In genomic region chr5:134555889-134556311, GRCh38 we compare ENCODE assay signal across 8 cellular contexts. TPM values are rescaled to one million over a fixed set of nuclear protein-coding genes. Genes with fewer than 3 reads are reported as not detected.
DNase-seq lines count a peak whose midpoint lies in the region; ATAC-seq and TF ChIP-seq lines count a peak whose summit lies in the region.

No MANE protein-coding gene starts in this region.

- peaks cover 10% of the 10 kb centered on the region; the same call in 1 of the 2 replicates for H3F3A ChIP-seq in GM23338 (replicated peaks; ENCODE audit: low read depth)

- H3K27ac ChIP-seq in CD8-positive, alpha-beta memory T cell (ENCODE audit: low read depth, low read length), result peak overlapping the region; percentile 55
- H3K27ac ChIP-seq in GM23338 (ENCODE audit: low read depth), result peak overlapping the region; percentile 81
- H3K27ac ChIP-seq in Panc1 (ENCODE audit: low read length), result peak overlapping the region; percentile 91
- H3K27ac ChIP-seq in psoas muscle, result peak overlapping the region; percentile 63
- H3K27ac ChIP-seq in vagina, result peak overlapping the region; percentile 48
- peak overlapping the region in 1 of 2 donors; percentile 58 for H3K27ac ChIP-seq in prostate gland

- H3K27me3 Mint-ChIP-seq in CD8-positive, alpha-beta memory T cell, result peaks cover 0 to 1% of the 10 kb centered on the region in 2 donors
- peaks cover 13% of the 10 kb centered on the region for H3K27me3 Mint-ChIP-seq in GM23338 (ENCODE audit: insufficient read depth, low read depth, poor library complexity)
- no peaks in the 10 kb centered on the region for H3K27me3 Mint-ChIP-seq in activated T-cell treated with anti-CD3 and anti-CD28 coated beads, Interleukin-2, amount 50 U/mL, for 4 hours (ENCODE audit: low read depth)

- H3K4me2 ChIP-seq in GM23338, result no peak overlapping the region

- TF ChIP-seq POLR2A in vagina (IDR thresholded peaks at IDR 0.05) (no peak), prostate gland (IDR thresholded peaks at IDR 0.05) (no peak)

- H3K27ac Mint-ChIP-seq in CD8-positive, alpha-beta memory T cell, result peak overlapping the region; percentile 84 to 98 (median 96)
- H3K27ac Mint-ChIP-seq in GM23338, result peak overlapping the region; percentile 84

- H3K4me1 Mint-ChIP-seq in CD8-positive, alpha-beta memory T cell, result peaks cover 40 to 68% (median 48%) of the 10 kb centered on the region in 3 donors
- peaks cover 21% of the 10 kb centered on the region for H3K4me1 Mint-ChIP-seq in GM23338
- H3K4me1 Mint-ChIP-seq in activated T-cell treated with anti-CD3 and anti-CD28 coated beads, Interleukin-2, amount 50 U/mL, for 4 hours (ENCODE audit: low read depth), result peaks cover 38% of the 10 kb centered on the region

- TF ChIP-seq CTCF in GM23338 (conservative IDR thresholded peaks at IDR 0.05; ENCODE audit: low read depth in 2 of 2), result 0 out of 4 replicates have a peak, but pooled peaks of 1 of the 2 experiments have one; percentile 12
- TF ChIP-seq CTCF in Panc1 (IDR thresholded peaks at IDR 0.05), result no peak
- no peak for TF ChIP-seq CTCF in psoas muscle (IDR thresholded peaks at IDR 0.05)
- TF ChIP-seq CTCF in vagina (IDR thresholded peaks at IDR 0.05), result no peak
- TF ChIP-seq CTCF in prostate gland (IDR thresholded peaks at IDR 0.05), result no peak

- in situ Hi-C loops in Panc1 (cut with HindIII; ENCODE audit: low pct_unique_long_range_greater_than_20kb, low sequenced_read_pairs), result no loop called here

- peak; percentile 77 to 90 (median 79) for DNase-seq in CD8-positive, alpha-beta memory T cell
- DNase-seq in GM23338 (ENCODE audit: low spot score) (peak; percentile 75), Panc1 (ENCODE audit: low read depth, low spot score) (no peak), fibroblast of peridontal ligament (ENCODE audit: extremely low read depth) (peak; percentile 70), psoas muscle (peak; percentile 72 to 77), vagina (ENCODE audit: extremely low spot score in 2 of 2) (no peak), prostate gland (ENCODE audit: low spot score) (no peak)
- peak; percentile 76 for DNase-seq in activated T-cell treated with anti-CD3 and anti-CD28 coated beads, Interleukin-2, amount 50 U/mL, for 4 hours

- no peaks in the 10 kb centered on the region for H3K9me3 ChIP-seq in CD8-positive, alpha-beta memory T cell (ENCODE audit: low read length)
- H3K9me3 ChIP-seq in Panc1 (ENCODE audit: control insufficient read depth, insufficient read depth, low read depth, low read length), result no peaks in the 10 kb centered on the region
- no peaks in the 10 kb centered on the region for H3K9me3 ChIP-seq in psoas muscle
- no peaks in the 10 kb centered on the region for H3K9me3 ChIP-seq in vagina
- no peaks in the 10 kb centered on the region for H3K9me3 ChIP-seq in prostate gland

- no peaks in the 10 kb centered on the region for H3K9me2 ChIP-seq in GM23338 (ENCODE audit: insufficient read depth)

- H3K9me3 Mint-ChIP-seq in CD8-positive, alpha-beta memory T cell, result no peaks in the 10 kb centered on the region
- no peaks in the 10 kb centered on the region for H3K9me3 Mint-ChIP-seq in GM23338
- no peaks in the 10 kb centered on the region for H3K9me3 Mint-ChIP-seq in activated T-cell treated with anti-CD3 and anti-CD28 coated beads, Interleukin-2, amount 50 U/mL, for 4 hours

- intact Hi-C loops in Panc1 (cut with micrococcal nuclease; ENCODE audit: unreplicated experiment) (no loop called here), psoas muscle (cut with DNase I) (no loop called here), vagina (cut with DNase I) (no loop called here), prostate gland (cut with DNase I) (loop anchor here (2.0 kb wide), 1 partner anchor 31 kb away; the partner anchor contains the start of gene JADE2)

- peaks cover 6% of the 10 kb centered on the region for H4K20me1 ChIP-seq in GM23338 (replicated peaks; ENCODE audit: insufficient read depth)

- peaks cover 5% of the 10 kb centered on the region for H3K79me2 ChIP-seq in GM23338 (replicated peaks; ENCODE audit: insufficient read depth)

- ATAC-seq in GM23338 (peak; percentile 61), Panc1 (peak; percentile 58), psoas muscle (peak; percentile 13 to 48 (median 40))
- peak; percentile 93 for ATAC-seq in activated T-cell treated with anti-CD3 and anti-CD28 coated beads, Interleukin-2, amount 50 U/mL, for 4 hours

- H3K4me3 ChIP-seq in CD8-positive, alpha-beta memory T cell (ENCODE audit: low read length), result peak overlapping the region; percentile 18
- H3K4me3 ChIP-seq in GM23338, result no peak overlapping the region
- H3K4me3 ChIP-seq in Panc1 (ENCODE audit: low read depth in 2 of 2, low read length in 2 of 2), result no peak overlapping the region
- no peak overlapping the region for H3K4me3 ChIP-seq in psoas muscle
- H3K4me3 ChIP-seq in vagina, result no peak overlapping the region
- no peak overlapping the region for H3K4me3 ChIP-seq in prostate gland

- POLR2A ChIA-PET in CD8-positive, alpha-beta memory T cell (lab: Charles Lee), result interaction anchor here (1.1 to 1.3 kb wide), 3 partner anchors 31 to 184 kb away, joined by 3 to 6 read pairs (median 4); partner anchors contain the start of genes CDKN2AIPNL and UBE2B
- POLR2A ChIA-PET in Panc1 (lab: Charles Lee), result interaction anchor here (0.6 kb wide), 1 partner anchor 356 kb away, joined by 4 read pairs; no protein-coding TSS in a partner anchor

- CTCF ChIA-PET in CD8-positive, alpha-beta memory T cell (lab: Charles Lee), result interaction anchor here (1.3 to 2.2 kb wide), 4 partner anchors 11 to 145 kb away, joined by 4 to 12 read pairs (median 5); partner anchors contain the start of gene CDKN2AIPNL
- CTCF ChIA-PET in Panc1 (lab: Charles Lee), result no interaction called here

- H3K36me3 Mint-ChIP-seq in CD8-positive, alpha-beta memory T cell, result peaks cover 0 to 75% (median 7%) of the 10 kb centered on the region in 3 donors
- H3K36me3 Mint-ChIP-seq in GM23338 (ENCODE audit: low read depth), result peaks cover 69% of the 10 kb centered on the region
- peaks cover 32% of the 10 kb centered on the region for H3K36me3 Mint-ChIP-seq in activated T-cell treated with anti-CD3 and anti-CD28 coated beads, Interleukin-2, amount 50 U/mL, for 4 hours (ENCODE audit: insufficient read depth)

- peaks cover 57% of the 10 kb centered on the region for H3K36me3 ChIP-seq in CD8-positive, alpha-beta memory T cell (ENCODE audit: insufficient read depth, low read length)
- 0 out of 2 replicates have a peak, but pooled peaks cover 4% of the 10 kb centered on the region for H3K36me3 ChIP-seq in GM23338 (ENCODE audit: insufficient read depth)
- H3K36me3 ChIP-seq in Panc1 (ENCODE audit: control insufficient read depth, insufficient read depth, low read length), result peaks cover 5% of the 10 kb centered on the region
- H3K36me3 ChIP-seq in psoas muscle (ENCODE audit: insufficient read depth in 1 of 2, low read depth in 1 of 2), result peaks cover 0 to 34% of the 10 kb centered on the region in 2 donors
- peaks cover 0 to 28% of the 10 kb centered on the region in 2 donors for H3K36me3 ChIP-seq in vagina
- H3K36me3 ChIP-seq in prostate gland, result peaks cover 13% of the 10 kb centered on the region in 2 donors

- WGBS in psoas muscle, 3 donors, result 56 to 59% (median 58%) methylated on average over 11 of the region's 11 CpGs
- 65% methylated on average over 10 of the region's 11 CpGs for WGBS in prostate gland

- no TSS peak for BruUV-seq in Panc1 (replicated peaks; lab: Mats Ljungman, UMichigan)

- peaks cover 35% of the 10 kb centered on the region for H3K4me1 ChIP-seq in CD8-positive, alpha-beta memory T cell (ENCODE audit: insufficient read depth, low read length)
- H3K4me1 ChIP-seq in GM23338 (ENCODE audit: insufficient read depth) (peaks cover 3% of the 10 kb centered on the region; the same call in 1 of the 2 replicates), Panc1 (ENCODE audit: control insufficient read depth, insufficient read depth, low read length) (peaks cover 51% of the 10 kb centered on the region), psoas muscle (peaks cover 30% of the 10 kb centered on the region), vagina (peaks cover 43% of the 10 kb centered on the region), prostate gland (replicated peaks) (peaks cover 14% of the 10 kb centered on the region)

- no peaks in the 10 kb centered on the region for H3K27me3 ChIP-seq in CD8-positive, alpha-beta memory T cell (ENCODE audit: insufficient read depth, low read length, poor library complexity, severe bottlenecking)
- H3K27me3 ChIP-seq in GM23338 (ENCODE audit: insufficient read depth) (no peaks in the 10 kb centered on the region), Panc1 (ENCODE audit: control insufficient read depth, insufficient read depth, low read length) (no peaks in the 10 kb centered on the region), psoas muscle (ENCODE audit: insufficient read depth in 3 of 3, low read length in 2 of 3) (no peaks in the 10 kb centered on the region), vagina (no peaks in the 10 kb centered on the region), prostate gland (replicated peaks; ENCODE audit: insufficient read depth) (no peaks in the 10 kb centered on the region)

- peak overlapping the region; percentile 0 to 73 (median 53) for H3K4me3 Mint-ChIP-seq in CD8-positive, alpha-beta memory T cell
- H3K4me3 Mint-ChIP-seq in GM23338, result no peak overlapping the region
- H3K4me3 Mint-ChIP-seq in activated T-cell treated with anti-CD3 and anti-CD28 coated beads, Interleukin-2, amount 50 U/mL, for 4 hours, result peak overlapping the region; percentile 61

- H2AFZ ChIP-seq in GM23338, result no peak overlapping the region

TF ChIP-seq in GM23338, 12 proteins besides CTCF, POLR2A, EP300 and RAD21 (continues in another document):
- TF ChIP-seq STAT1 (IDR thresholded peaks at IDR 0.05; ENCODE audit: unreplicated experiment) (no peak), EZH2 (IDR thresholded peaks at IDR 0.05; ENCODE audit: low read depth, unreplicated experiment) (no peak), ETS1 (IDR thresholded peaks at IDR 0.05) (no peak)

RNA-seq across cellular contexts. Expression of gene JADE2, which starts 30.4 kb away (rescaled TPM):
- 100 to 1,000 TPM; 105 to 107 TPM for total RNA-seq in CD8-positive, alpha-beta memory T cell
- 47.1 TPM for polyA plus RNA-seq in CD8-positive, alpha-beta memory T cell
- total RNA-seq in GM23338 (2014; rRNA removed; shearing (Covaris generic)), result 31.9 and 40.8 TPM in 2 replicates
- polyA plus RNA-seq in GM23338 (2016; fragmentation: Nextera tagmentation; extraction: Ambion mirVana), result 15.9 and 16.2 TPM in 2 replicates
- total RNA-seq in Panc1 (2021; ENCODE audit: unreplicated experiment), result 80.0 TPM
- 40.4 TPM for polyA plus RNA-seq in Panc1 (2012; ENCODE audit: insufficient read length)
- 10 to 100 TPM; 73.6 to 83.6 (median 76.8) TPM for total RNA-seq in activated T-cell treated with anti-CD3 and anti-CD28 coated beads, Interleukin-2, amount 50 U/mL, for 4 hours
- 10 to 100 TPM in 3 of 4 donors, 1 to 10 TPM in 1; 10.0 to 15.1 (median 14.4) TPM for total RNA-seq in psoas muscle
- polyA plus RNA-seq in psoas muscle, result 10 to 100 TPM in 1 of 3 donors, 1 to 10 TPM in 2; 5.0 to 10.1 (median 6.0) TPM
- 35.4 TPM for total RNA-seq in vagina
- 10 to 100 TPM; 63.4 to 87.1 TPM for total RNA-seq in prostate gland

Comparison
In these comparisons a context has a peak if more than half of its experiments do, and no peak if none do; other contexts are left out.
1. DNase-seq: peak in CD8-positive, alpha-beta memory T cell (5 of 5), GM23338 (single experiment), activated T-cell treated with anti-CD3 and anti-CD28 coated beads, Interleukin-2, amount 50 U/mL, for 4 hours (single experiment), fibroblast of peridontal ligament (single experiment) and psoas muscle (2 of 2); none in Panc1 (single experiment), vagina (0 of 2) and prostate gland (single experiment).
2. ATAC-seq: peak in every context shown above with its lines; median percentile 93 in activated T-cell treated with anti-CD3 and anti-CD28 coated beads, Interleukin-2, amount 50 U/mL, for 4 hours; 61 in GM23338; 58 in Panc1; 40 in psoas muscle.